ENCODE assay signal across 9 cellular contexts in genomic region chr1:22710688-22711024, GRCh38. TPM values are rescaled to one million over a fixed set of nuclear protein-coding genes. Genes with fewer than 3 reads are reported as not detected.
DNase-seq lines count a peak whose midpoint lies in the region; ATAC-seq and TF ChIP-seq lines count a peak whose summit lies in the region.
"Had no signal": no experiment of that assay in that cellular context is flagged by ENCODE, and none has a peak within 500 bp of the region (broad histone marks: within the 10 kb centered on the region; RNA-seq: fewer than 3 reads in every experiment).

EPHB2 (plus strand) TSS chr1:22710839; CDS start chr1:22710983, 144 bp downstream.

- peaks cover 10% of the 10 kb centered on the region for H4K20me1 ChIP-seq in osteoblast (ENCODE audit: insufficient read depth, low read length)

- peak within 1 kb of the TSS; percentile 81 for H3K4me2 ChIP-seq in osteoblast (ENCODE audit: insufficient read depth, low read length)

- H3K9me3 Mint-ChIP-seq in activated T-helper 17 cell treated with anti-CD3 and anti-CD28 coated beads, Interleukin-2, amount 50 U/mL, for 72 hours = no peaks in the 10 kb centered on the region

- no peak for TF ChIP-seq CTCF in osteoblast (IDR thresholded peaks at IDR 0.05; ENCODE audit: extremely low read depth, low read depth, low read length)

- no peak within 1 kb of the TSS for H3K27ac ChIP-seq in osteoblast (ENCODE audit: low read depth, low read length)
- H3K27ac ChIP-seq: 22Rv1 had no signal

- peaks cover 11% of the 10 kb centered on the region for H3K4me1 ChIP-seq in osteoblast (ENCODE audit: insufficient read depth, low read length)

- H3K79me2 ChIP-seq in osteoblast (ENCODE audit: insufficient read depth, low read length) = no peaks in the 10 kb centered on the region

- ATAC-seq in activated T-helper 17 cell treated with anti-CD3 and anti-CD28 coated beads, Interleukin-2, amount 50 U/mL, for 72 hours (replicated peaks) = no peak
- ATAC-seq in HG03378 (IDR thresholded peaks at IDR 0.05; ENCODE audit: unreplicated experiment) = no peak

- no peaks in the 10 kb centered on the region for H3K36me3 ChIP-seq in osteoblast (ENCODE audit: insufficient read depth, low read length)

- H3K27me3 ChIP-seq in osteoblast (ENCODE audit: insufficient read depth, low read length) = peaks cover 9% of the 10 kb centered on the region

- DNase-seq in DMS 273 (lab: John Stamatoyannopoulos, UW; ENCODE audit: unreplicated experiment) (peak; percentile 81), DMS 273 treated with DMSO at 0.1 percent for 48 hours (lab: John Stamatoyannopoulos, UW) (no peak), M059J (ENCODE audit: low read depth) (peak; percentile 46), globus pallidus (ENCODE audit: low spot score) (peak; percentile 37), osteoblast (ENCODE audit: insufficient read length, low spot score, missing footprints) (peak; percentile 98), DMS153 treated with DMSO at 0.1 percent for 48 hours (lab: John Stamatoyannopoulos, UW; ENCODE audit: unreplicated experiment) (no peak)

- peak within 1 kb of the TSS; percentile 81 for H2AFZ ChIP-seq in osteoblast (ENCODE audit: low read length)

- no peaks in the 10 kb centered on the region for H3K36me3 Mint-ChIP-seq in activated T-helper 17 cell treated with anti-CD3 and anti-CD28 coated beads, Interleukin-2, amount 50 U/mL, for 72 hours (ENCODE audit: low read depth)

- peak within 1 kb of the TSS; percentile 67 for H3K4me3 Mint-ChIP-seq in activated T-helper 17 cell treated with anti-CD3 and anti-CD28 coated beads, Interleukin-2, amount 50 U/mL, for 72 hours

- H3K27ac Mint-ChIP-seq in activated T-helper 17 cell treated with anti-CD3 and anti-CD28 coated beads, Interleukin-2, amount 50 U/mL, for 72 hours = no peak within 1 kb of the TSS

- peak within 1 kb of the TSS; percentile 71 for H3K4me3 ChIP-seq in osteoblast (ENCODE audit: insufficient read depth, low read length)

- peaks cover 52% of the 10 kb centered on the region for H3K27me3 Mint-ChIP-seq in activated T-helper 17 cell treated with anti-CD3 and anti-CD28 coated beads, Interleukin-2, amount 50 U/mL, for 72 hours

- no peaks in the 10 kb centered on the region for H3K9me3 ChIP-seq in osteoblast (ENCODE audit: low read depth, low read length)

- peaks cover 6% of the 10 kb centered on the region for H3K4me1 Mint-ChIP-seq in activated T-helper 17 cell treated with anti-CD3 and anti-CD28 coated beads, Interleukin-2, amount 50 U/mL, for 72 hours

RNA-seq across cellular contexts. Expression of gene EPHB2, which starts in this region (rescaled TPM):
- 23.0 and 26.7 TPM in 2 replicates for total RNA-seq in M059J (2014; rRNA removed; shearing (Covaris generic))
- total RNA-seq in activated T-helper 17 cell treated with anti-CD3 and anti-CD28 coated beads, Interleukin-2, amount 50 U/mL, for 72 hours = under 1 TPM in 1 of 2 donors, not detected in 1; 0.04 TPM
- 8.7 and 14.7 TPM in 2 replicates for total RNA-seq in osteoblast

Comparison
In these comparisons a context has a peak if more than half of its experiments do, and no peak if none do; other contexts are left out.
1. DNase-seq: peak in DMS 273 (single experiment), M059J (single experiment), globus pallidus (single experiment) and osteoblast (single experiment); none in DMS 273 treated with DMSO at 0.1 percent for 48 hours (single experiment) and DMS153 treated with DMSO at 0.1 percent for 48 hours (single experiment).